Comparison of ENCODE assay signal across 25 cellular contexts in genomic region chr4:108601096-108601495, GRCh38.
"Had no signal": no experiment of that assay in that cellular context is flagged by ENCODE, and none has a peak within 500 bp of the region (broad histone marks: within the 10 kb centered on the region; RNA-seq: fewer than 3 reads in every experiment).

No MANE protein-coding gene starts in this region.

- H3K9ac ChIP-seq: neural progenitor cell had no signal

- H3K36me3 ChIP-seq: brain microvascular endothelial cell, left ventricle myocardium inferior, neural progenitor cell, right atrium auricular region, tibial artery had no signal

- H3K9me3 Mint-ChIP-seq: activated naive CD4-positive, alpha-beta T cell treated with anti-CD3 and anti-CD28 coated beads, Interleukin-2, amount 50 U/mL, for 24 hours; T-helper 2 cell treated with Interferon-gamma antibody and Interleukin-4, amounts not matched to agents 5 μg/mL and 100 μg/mL, for 36 hours had no signal

- H3K27me3 Mint-ChIP-seq: activated naive CD4-positive, alpha-beta T cell treated with anti-CD3 and anti-CD28 coated beads, Interleukin-2, amount 50 U/mL, for 24 hours; memory B cell; progenitor cell of endocrine pancreas had no signal

- H2AFZ ChIP-seq: neural progenitor cell had no signal

- H3K27ac ChIP-seq: brain microvascular endothelial cell, coronary artery, heart left ventricle, left ventricle myocardium inferior, neural progenitor cell, right atrium auricular region, tibial artery had no signal

- ATAC-seq: heart left ventricle, WTC11 had no signal

- H3K4me3 Mint-ChIP-seq: activated naive CD4-positive, alpha-beta T cell treated with anti-CD3 and anti-CD28 coated beads, Interleukin-2, amount 50 U/mL, for 24 hours; memory B cell; neural progenitor cell; T-helper 2 cell treated with Interferon-gamma antibody and Interleukin-4, amounts not matched to agents 5 μg/mL and 100 μg/mL, for 36 hours; WTC11 had no signal

- H3K4me2 ChIP-seq: neural progenitor cell had no signal

- H3K4me1 Mint-ChIP-seq: memory B cell, neural progenitor cell, WTC11 had no signal

- FAIRE-seq: endometrium had no signal

- H3K4me3 ChIP-seq: coronary artery, heart left ventricle, left ventricle myocardium inferior, neural progenitor cell, right atrium auricular region, tibial artery had no signal

- H3K27me3 ChIP-seq: brain microvascular endothelial cell, heart left ventricle, neural progenitor cell, right atrium auricular region, tibial artery had no signal

- H3K4me1 ChIP-seq: heart left ventricle, left ventricle myocardium inferior, neural progenitor cell, right atrium auricular region, tibial artery had no signal

- H3K27ac Mint-ChIP-seq: memory B cell; neural progenitor cell; progenitor cell of endocrine pancreas; T-helper 2 cell treated with Interferon-gamma antibody and Interleukin-4, amounts not matched to agents 5 μg/mL and 100 μg/mL, for 36 hours; WTC11 had no signal

- H3K9me3 ChIP-seq: tibial artery had no signal

- DNase-seq: activated CD4-positive, alpha-beta T cell treated with anti-CD3 and anti-CD28 coated beads for 48 hours; activated CD8-positive, alpha-beta memory T cell treated with anti-CD3 and anti-CD28 coated beads for 24 hours; activated CD8-positive, alpha-beta memory T cell treated with anti-CD3 and anti-CD28 coated beads, Interleukin-2, amount 50 U/mL, for 48 hours; activated effector memory CD4-positive, alpha-beta T cell treated with anti-CD3 and anti-CD28 coated beads, Interleukin-2, amount 50 U/mL, for 16 hours; activated T-cell treated with anti-CD3 and anti-CD28 coated beads, Interleukin-2, amount 50 U/mL, for 48 hours; brain microvascular endothelial cell; erythroblast; foreskin melanocyte; heart left ventricle; left ventricle myocardium inferior; stimulated activated CD4-positive, alpha-beta T cell treated with anti-CD3 and anti-CD28 coated beads, Interleukin-12 subunit alpha, Interleukin-12 subunit beta, amount 100 ng/mL, for 4 hours; stimulated activated CD4-positive, alpha-beta T cell treated with anti-CD3 and anti-CD28 coated beads, Interleukin-1b, Interleukin-23, amount 100 ng/mL, for 48 hours; stimulated activated CD8-positive, alpha-beta memory T cell treated with anti-CD3 and anti-CD28 coated beads, Interleukin-4, amount 100 ng/mL, for 48 hours; stimulated activated naive CD4-positive, alpha-beta T cell treated with Interleukin-2 at 50 U/mL for 16 hours; SW 1271; tibial artery had no signal
